Comparison of ENCODE assay signal across 9 cellular contexts in genomic region chr5:163463063-163463435, GRCh38. TPM values are rescaled to one million over a fixed set of nuclear protein-coding genes. Genes with fewer than 3 reads are reported as not detected.
DNase-seq lines count a peak whose midpoint lies in the region; ATAC-seq, FAIRE-seq and TF ChIP-seq lines count a peak whose summit lies in the region.
"Had no signal": no experiment of that assay in that cellular context is flagged by ENCODE, and none has a peak within 500 bp of the region (broad histone marks: within the 10 kb centered on the region; RNA-seq: fewer than 3 reads in every experiment).

No MANE protein-coding gene starts in this region.

- no peaks in the 10 kb centered on the region; the same call in 1 of the 2 replicates for H3K9me3 Mint-ChIP-seq in HFFc6

- H3K9me3 ChIP-seq in GM12878 (replicated peaks; ENCODE audit: control insufficient read depth, insufficient read depth, low read length), result no peaks in the 10 kb centered on the region

- peak overlapping the region; percentile 95 for H3K4me2 ChIP-seq in GM12878 (ENCODE audit: control insufficient read depth, insufficient read depth)

- RAD21 ChIA-PET in GM12878 (lab: Charles Lee; ENCODE audit: unreplicated experiment), result interaction anchor here (6.2 kb wide), 1 partner anchor 23 kb away, joined by 78 read pairs; the partner anchor contains the start of gene CCNG1

- CTCF ChIA-PET in GM12878 (lab: Yijun Ruan, JAX), result interaction anchor here (0.6 to 1.6 kb wide), 3 partner anchors 8 to 577 kb away, joined by 3 to 9 read pairs (median 4); partner anchors contain the start of gene MAT2B

- H3K27me3 ChIP-seq in ACC112 (ENCODE audit: insufficient read depth, low read length) (no peaks in the 10 kb centered on the region), GM12878 (replicated peaks in 1 of 2; ENCODE audit: control insufficient read depth in 2 of 2, insufficient read depth in 2 of 2, low read length in 1 of 2) (no peaks in the 10 kb centered on the region)

- no TSS peak for BruUV-seq in GM12878 (replicated peaks; lab: Mats Ljungman, UMichigan)

- H3K36me3 ChIP-seq in ACC112 (ENCODE audit: insufficient read depth, low read length) (peaks cover 12% of the 10 kb centered on the region), GM12878 (ENCODE audit: control insufficient read depth in 2 of 2, insufficient read depth in 2 of 2, low read length in 1 of 2) (peaks cover 1 to 6% of the 10 kb centered on the region in 2 experiments; a peak in 3 of 4 replicates)

- H3K36me3 Mint-ChIP-seq in HFFc6 (ENCODE audit: low read depth), result peaks cover 9% of the 10 kb centered on the region

- H3K4me3 Mint-ChIP-seq in HFFc6, result peak overlapping the region; percentile 53; the same call in 1 of the 2 replicates

- in situ Hi-C loops in GM12878 (cut with MboI), result no loop called here

- TF ChIP-seq POLR2A in GM12878 (IDR thresholded peaks at IDR 0.05; ENCODE audit: low read depth, low read length), result no peak

- TF ChIP-seq RAD21 in GM12878 (IDR thresholded peaks at IDR 0.05; ENCODE audit: insufficient read depth, low read depth, low read length), result no peak

- H3K27ac ChIP-seq in ACC112 (ENCODE audit: low read depth, low read length) (peak overlapping the region; percentile 87), GM12878 (ENCODE audit: control insufficient read depth, insufficient read depth) (peak overlapping the region; percentile 89; the same call in 1 of the 2 replicates)

- POLR2A ChIA-PET in GM12878 (lab: Charles Lee), result interaction anchor here (0.6 to 4.9 kb wide), 4 partner anchors 10 to 45 kb away, joined by 4 to 61 read pairs (median 24); partner anchors contain the start of gene MAT2B

- TF ChIP-seq CTCF in HFFc6 (IDR thresholded peaks at IDR 0.05) (no peak), GM12878 (IDR thresholded peaks at IDR 0.05 in 2 of 3, conservative IDR thresholded peaks at IDR 0.05 in 1 of 3; ENCODE audit: control insufficient read depth in 2 of 3, extremely low read depth in 1 of 3, insufficient read depth in 1 of 3, low read depth in 3 of 3, low read length in 3 of 3) (no peak)

- H3K4me3 ChIP-seq in ACC112 (ENCODE audit: low read depth, low read length), result peak overlapping the region; percentile 86
- H3K4me3 ChIP-seq in GM12878, result peak overlapping the region; percentile 49; the same call in 1 of the 2 replicates

- H3K4me1 ChIP-seq in ACC112 (ENCODE audit: control insufficient read depth, insufficient read depth, low read length, unreplicated experiment) (peaks cover 16% of the 10 kb centered on the region), GM12878 (ENCODE audit: control insufficient read depth, insufficient read depth, low read length) (no peaks in the 10 kb centered on the region; the same call in 1 of the 2 replicates)

- no peak for TF ChIP-seq EP300 in GM12878 (IDR thresholded peaks at IDR 0.05; ENCODE audit: borderline replicate concordance in 1 of 2, control insufficient read depth in 1 of 2, low read depth in 2 of 2, low read length in 2 of 2)

- FAIRE-seq in GM12878 (lab: Jason Lieb, UNC), result no peak

- ATAC-seq in GM12878 (no peak), GM21737 (IDR thresholded peaks at IDR 0.05; ENCODE audit: unreplicated experiment) (no peak)

- SMC1A ChIA-PET in GM12878 (lab: Charles Lee; ENCODE audit: uncharacterized antibody, unreplicated experiment), result interaction anchor here (0.6 to 9.3 kb wide), 2 partner anchors 22 to 40 kb away, joined by 3 to 142 read pairs; partner anchors contain the start of gene CCNG1

- no peak for DNase-seq in HFFc6
- no peak for DNase-seq in GM12878 (ENCODE audit: low read depth, low spot score)
- DNase-seq in NCI-H1417 (lab: John Stamatoyannopoulos, UW), result no peak
- no peak for DNase-seq in head of caudate nucleus
- DNase-seq: activated CD8-positive, alpha-beta memory T cell treated with anti-CD3 and anti-CD28 coated beads, Interleukin-2, amount 50 U/mL, for 48 hours; NCI-H1930; retina had no signal

- H2AFZ ChIP-seq in ACC112 (ENCODE audit: low read length, unreplicated experiment) (peak overlapping the region; percentile 60), GM12878 (ENCODE audit: control insufficient read depth, low read depth, low read length) (peak overlapping the region; percentile 40)

- no peaks in the 10 kb centered on the region for H4K20me1 ChIP-seq in GM12878 (ENCODE audit: control insufficient read depth, insufficient read depth)

- H3K79me2 ChIP-seq in ACC112 (ENCODE audit: control insufficient read depth, insufficient read depth, low read length, unreplicated experiment) (peaks cover 51% of the 10 kb centered on the region), GM12878 (ENCODE audit: control insufficient read depth, insufficient read depth, low read length) (peaks cover 64% of the 10 kb centered on the region)

- no peak overlapping the region for H3K9ac ChIP-seq in GM12878 (ENCODE audit: control insufficient read depth, insufficient read depth, low read length)

- no peaks in the 10 kb centered on the region for H3K27me3 Mint-ChIP-seq in HFFc6 (ENCODE audit: insufficient read depth)

- intact Hi-C loops in GM12878 (cut with micrococcal nuclease; ENCODE audit: unreplicated experiment), result no loop called here
- intact Hi-C loops in head of caudate nucleus (cut with DNase I), result no loop called here

- peaks cover 36% of the 10 kb centered on the region for H3K4me1 Mint-ChIP-seq in HFFc6 (ENCODE audit: low read depth)

- H3K27ac Mint-ChIP-seq in HFFc6, result peak overlapping the region; percentile 100

RNA-seq across cellular contexts. Expression of gene HMMR, which starts 2.6 kb away (rescaled TPM):
- 10 to 100 TPM; 16.2 to 37.0 (median 32.5) TPM for total RNA-seq in HFFc6 (2021; fragmentation: NEBNext Ultra II Directional; extraction: Animal tissue kit (Norgen Biotek cat#: 25700))
- total RNA-seq in GM12878 (2013; cell fraction: nucleolus; rRNA removed), result 24.5 and 26.0 TPM in 2 replicates
- total RNA-seq in GM12878 (2014; rRNA removed) (55.2 and 75.9 TPM in 2 replicates), GM12878 (2014; rRNA removed; fragmentation: Illumina TruSeq; extraction: Trizol) (96.7 and 101 TPM in 2 replicates), GM12878 (2021) (52.6 and 59.3 TPM in 2 replicates)
- 13.8 TPM for polyA plus RNA-seq in GM12878 (2011; ENCODE audit: low read depth)
- polyA plus RNA-seq in GM12878 (2011; rRNA removed) (63.9 and 131 TPM in 2 replicates), GM12878 (2014; fragmentation: Illumina TruSeq; extraction: Trizol) (93.0 and 111 TPM in 2 replicates), GM12878 (2014; fragmentation: Nextera tagmentation; extraction: Ambion mirVana) (10 to 100 TPM; 58.1 to 64.4 TPM), GM12878 (2014; rRNA removed) (36.1 and 44.1 TPM in 2 replicates), GM12878 (2016; fragmentation: Nextera tagmentation; extraction: Ambion mirVana) (100 to 1,000 TPM; 117 to 122 TPM)
- polyA plus RNA-seq in GM12878 (2011; cell fraction: cytosol; rRNA removed), result 16.7 and 19.6 TPM in 2 replicates
- polyA plus RNA-seq in GM12878 (2011; cell fraction: nucleus; rRNA removed), result 34.3 and 53.5 TPM in 2 replicates
- 18.8 and 33.5 TPM in 2 replicates for polyA plus RNA-seq in GM12878 (2012)
- 22.7 and 22.8 TPM in 2 replicates for polyA minus RNA-seq in GM12878 (2011; rRNA and poly(A)+ RNA removed)
- polyA minus RNA-seq in GM12878 (2011; cell fraction: cytosol; rRNA and poly(A)+ RNA removed), result 10.8 and 14.7 TPM in 2 replicates
- polyA minus RNA-seq in GM12878 (2011; cell fraction: nucleus; rRNA and poly(A)+ RNA removed), result 14.3 and 16.6 TPM in 2 replicates

RNA-seq across cellular contexts. Expression of gene NUDCD2, which starts 3.1 kb away (rescaled TPM):
- total RNA-seq in HFFc6 (2021; fragmentation: NEBNext Ultra II Directional; extraction: Animal tissue kit (Norgen Biotek cat#: 25700)), result 10 to 100 TPM; 15.9 to 22.4 (median 18.4) TPM
- 38.4 and 41.6 TPM in 2 replicates for total RNA-seq in GM12878 (2013; cell fraction: nucleolus; rRNA removed)
- total RNA-seq in GM12878 (2014; rRNA removed) (23.7 and 24.1 TPM in 2 replicates), GM12878 (2014; rRNA removed; fragmentation: Illumina TruSeq; extraction: Trizol) (20.7 and 25.3 TPM in 2 replicates), GM12878 (2021) (50.4 and 53.9 TPM in 2 replicates)
- 4.3 TPM for polyA plus RNA-seq in GM12878 (2011; ENCODE audit: low read depth)
- polyA plus RNA-seq in GM12878 (2011; rRNA removed) (25.0 and 50.1 TPM in 2 replicates), GM12878 (2014; fragmentation: Illumina TruSeq; extraction: Trizol) (21.8 and 24.0 TPM in 2 replicates), GM12878 (2014; fragmentation: Nextera tagmentation; extraction: Ambion mirVana) (10 to 100 TPM in 1 of 2 experiments, 1 to 10 TPM in 1; 9.1 to 18.1 TPM), GM12878 (2014; rRNA removed) (19.5 and 22.5 TPM in 2 replicates), GM12878 (2016; fragmentation: Nextera tagmentation; extraction: Ambion mirVana) (100 to 1,000 TPM; 114 to 133 TPM)
- 7.3 and 7.8 TPM in 2 replicates for polyA plus RNA-seq in GM12878 (2011; cell fraction: cytosol; rRNA removed)
- polyA plus RNA-seq in GM12878 (2011; cell fraction: nucleus; rRNA removed), result 11.5 and 12.9 TPM in 2 replicates
- polyA plus RNA-seq in GM12878 (2012), result 23.8 TPM in 2 replicates
- 7.6 and 11.0 TPM in 2 replicates for polyA minus RNA-seq in GM12878 (2011; rRNA and poly(A)+ RNA removed)
- polyA minus RNA-seq in GM12878 (2011; cell fraction: cytosol; rRNA and poly(A)+ RNA removed), result 4.5 and 11.9 TPM in 2 replicates
- polyA minus RNA-seq in GM12878 (2011; cell fraction: nucleus; rRNA and poly(A)+ RNA removed), result 10.6 and 16.1 TPM in 2 replicates

RNA-seq across cellular contexts. Expression of gene CCNG1, which starts 25.7 kb away (rescaled TPM):
- 100 to 1,000 TPM; 139 to 217 (median 180) TPM for total RNA-seq in HFFc6 (2021; fragmentation: NEBNext Ultra II Directional; extraction: Animal tissue kit (Norgen Biotek cat#: 25700))
- 114 and 118 TPM in 2 replicates for total RNA-seq in GM12878 (2013; cell fraction: nucleolus; rRNA removed)
- total RNA-seq in GM12878 (2014; rRNA removed) (164 and 203 TPM in 2 replicates), GM12878 (2014; rRNA removed; fragmentation: Illumina TruSeq; extraction: Trizol) (227 and 241 TPM in 2 replicates), GM12878 (2021) (182 and 189 TPM in 2 replicates)
- 98.0 TPM for polyA plus RNA-seq in GM12878 (2011; ENCODE audit: low read depth)
- polyA plus RNA-seq in GM12878 (2011; rRNA removed) (226 and 358 TPM in 2 replicates), GM12878 (2014; fragmentation: Illumina TruSeq; extraction: Trizol) (180 and 248 TPM in 2 replicates), GM12878 (2014; fragmentation: Nextera tagmentation; extraction: Ambion mirVana) (100 to 1,000 TPM; 200 to 274 TPM), GM12878 (2014; rRNA removed) (70.4 and 90.1 TPM in 2 replicates), GM12878 (2016; fragmentation: Nextera tagmentation; extraction: Ambion mirVana) (100 to 1,000 TPM; 199 to 204 TPM)
- 74.2 and 104 TPM in 2 replicates for polyA plus RNA-seq in GM12878 (2011; cell fraction: cytosol; rRNA removed)
- polyA plus RNA-seq in GM12878 (2011; cell fraction: nucleus; rRNA removed), result 87.6 and 103 TPM in 2 replicates
- 212 and 254 TPM in 2 replicates for polyA plus RNA-seq in GM12878 (2012)
- 117 and 211 TPM in 2 replicates for polyA minus RNA-seq in GM12878 (2011; rRNA and poly(A)+ RNA removed)
- 77.0 and 89.1 TPM in 2 replicates for polyA minus RNA-seq in GM12878 (2011; cell fraction: cytosol; rRNA and poly(A)+ RNA removed)
- 23.2 and 34.7 TPM in 2 replicates for polyA minus RNA-seq in GM12878 (2011; cell fraction: nucleus; rRNA and poly(A)+ RNA removed)

RNA-seq across cellular contexts. Expression of gene MAT2B, which starts 42.4 kb away (rescaled TPM):
- 10 to 100 TPM; 38.8 to 53.2 (median 48.4) TPM for total RNA-seq in HFFc6 (2021; fragmentation: NEBNext Ultra II Directional; extraction: Animal tissue kit (Norgen Biotek cat#: 25700))
- 33.1 and 35.1 TPM in 2 replicates for total RNA-seq in GM12878 (2013; cell fraction: nucleolus; rRNA removed)
- 43.2 and 53.3 TPM in 2 replicates for total RNA-seq in GM12878 (2014; rRNA removed)
- 46.4 and 48.5 TPM in 2 replicates for total RNA-seq in GM12878 (2014; rRNA removed; fragmentation: Illumina TruSeq; extraction: Trizol)
- 48.0 and 49.7 TPM in 2 replicates for total RNA-seq in GM12878 (2021)
- polyA plus RNA-seq in GM12878 (2011; ENCODE audit: low read depth), result 39.7 TPM
- 96.8 and 98.5 TPM in 2 replicates for polyA plus RNA-seq in GM12878 (2011; rRNA removed)
- 28.4 and 28.9 TPM in 2 replicates for polyA plus RNA-seq in GM12878 (2011; cell fraction: cytosol; rRNA removed)
- polyA plus RNA-seq in GM12878 (2011; cell fraction: nucleus; rRNA removed), result 27.6 and 27.7 TPM in 2 replicates
- polyA plus RNA-seq in GM12878 (2012), result 49.7 and 62.4 TPM in 2 replicates
- 61.9 and 75.9 TPM in 2 replicates for polyA plus RNA-seq in GM12878 (2014; fragmentation: Illumina TruSeq; extraction: Trizol)
- polyA plus RNA-seq in GM12878 (2014; fragmentation: Nextera tagmentation; extraction: Ambion mirVana), result 10 to 100 TPM; 65.5 to 77.7 TPM
- 37.6 and 46.4 TPM in 2 replicates for polyA plus RNA-seq in GM12878 (2014; rRNA removed)
- polyA plus RNA-seq in GM12878 (2016; fragmentation: Nextera tagmentation; extraction: Ambion mirVana), result 100 to 1,000 TPM; 119 to 122 TPM
- 29.9 and 47.2 TPM in 2 replicates for polyA minus RNA-seq in GM12878 (2011; rRNA and poly(A)+ RNA removed)
- 13.9 and 17.6 TPM in 2 replicates for polyA minus RNA-seq in GM12878 (2011; cell fraction: cytosol; rRNA and poly(A)+ RNA removed)
- 9.1 and 15.5 TPM in 2 replicates for polyA minus RNA-seq in GM12878 (2011; cell fraction: nucleus; rRNA and poly(A)+ RNA removed)
